ENCODE assay signal across 1 cellular context in genomic region chr20:45947110-45947866, GRCh38.
TF ChIP-seq lines count a peak whose summit lies in the region.

No MANE protein-coding gene starts in this region.

TF ChIP-seq in GM12878, 131 proteins besides CTCF, POLR2A, EP300 and RAD21:
- TF ChIP-seq HCFC1 (IDR thresholded peaks at IDR 0.05; ENCODE audit: low read length): no peak
- TF ChIP-seq WRNIP1 (IDR thresholded peaks at IDR 0.05; ENCODE audit: borderline replicate concordance, low read depth, low read length): no peak
- TF ChIP-seq CREB1 (IDR thresholded peaks at IDR 0.05; ENCODE audit: low read depth): no peak
- TF ChIP-seq POLR2AphosphoS2 (IDR thresholded peaks at IDR 0.05; ENCODE audit: low read depth, low read length): no peak
- TF ChIP-seq SREBF2 (IDR thresholded peaks at IDR 0.05; ENCODE audit: low read length): no peak
- TF ChIP-seq HDGF (IDR thresholded peaks at IDR 0.05): no peak
- TF ChIP-seq TAF1 (IDR thresholded peaks at IDR 0.05; ENCODE audit: borderline replicate concordance, low read depth, low read length): no peak
- no peak for TF ChIP-seq IRF5 (IDR thresholded peaks at IDR 0.05; ENCODE audit: borderline replicate concordance)
- no peak for TF ChIP-seq CHD4 (IDR thresholded peaks at IDR 0.05)
- TF ChIP-seq MTA2 (IDR thresholded peaks at IDR 0.05; ENCODE audit: low read depth): no peak
- TF ChIP-seq ZBTB4 (CRISPR knock-in tag; IDR thresholded peaks at IDR 0.05): no peak
- no peak for TF ChIP-seq BCLAF1 (IDR thresholded peaks at IDR 0.05)
- no peak for TF ChIP-seq FOS (IDR thresholded peaks at IDR 0.05; ENCODE audit: borderline replicate concordance, extremely low read depth, insufficient read length)
- no peak for TF ChIP-seq KAT2A (conservative IDR thresholded peaks at IDR 0.05; ENCODE audit: control insufficient read depth, low read depth, low read length)
- no peak for TF ChIP-seq ZNF207 (IDR thresholded peaks at IDR 0.05; ENCODE audit: borderline replicate concordance)
- TF ChIP-seq MEF2B (IDR thresholded peaks at IDR 0.05; ENCODE audit: partially characterized antibody, poor library complexity, severe bottlenecking): no peak
